ENCODE assay signal across 8 cellular contexts in genomic region chr3:15815696-15816095, GRCh38. TPM values are rescaled to one million over a fixed set of nuclear protein-coding genes. Genes with fewer than 3 reads are reported as not detected.
A peak's percentile ranks its signal among the peaks of the same experiment; 100 is the strongest.
DNase-seq lines count a peak whose midpoint lies in the region; ATAC-seq and TF ChIP-seq lines count a peak whose summit lies in the region.

No MANE protein-coding gene starts in this region.

- TF ChIP-seq CTCF in cardiac muscle cell (IDR thresholded peaks at IDR 0.05; ENCODE audit: low read depth, low read length) (peak; percentile 32), PC-9 (conservative IDR thresholded peaks at IDR 0.05) (peak; percentile 68)

- DNase-seq in cardiac muscle cell (ENCODE audit: low read depth in 1 of 2, low spot score in 1 of 2) (peak; percentile 7 to 86), cardiac septum (ENCODE audit: low spot score) (no peak), PC-9 (peak in 1 of 2 experiments; percentile 35), fibroblast of peridontal ligament (ENCODE audit: extremely low read depth) (peak; percentile 93)

- H3K36me3 ChIP-seq in cardiac muscle cell (no peaks in the 10 kb centered on the region), PC-9 (ENCODE audit: low read depth) (no peaks in the 10 kb centered on the region), skeletal muscle satellite cell (ENCODE audit: insufficient read depth, low read length) (no peaks in the 10 kb centered on the region)

- no peaks in the 10 kb centered on the region for H3K9me2 ChIP-seq in PC-9 (ENCODE audit: insufficient read depth)

- H3K27me3 ChIP-seq in cardiac muscle cell, result no peaks in the 10 kb centered on the region
- H3K27me3 ChIP-seq in PC-9 (ENCODE audit: insufficient read depth, low read depth), result no peaks in the 10 kb centered on the region
- H3K27me3 ChIP-seq in skeletal muscle satellite cell (ENCODE audit: control insufficient read depth, insufficient read depth, low read length), result no peaks in the 10 kb centered on the region

- H3K4me3 ChIP-seq in cardiac muscle cell (no peak overlapping the region), PC-9 (no peak overlapping the region), skeletal muscle satellite cell (ENCODE audit: low read length) (no peak overlapping the region)

- H3K27ac ChIP-seq in cardiac muscle cell (no peak overlapping the region), PC-9 (no peak overlapping the region)

- no peaks in the 10 kb centered on the region for H3F3A ChIP-seq in PC-9 (ENCODE audit: insufficient read depth, low read depth)

- POLR2A ChIA-PET in PC-9 (lab: Charles Lee; ENCODE audit: unreplicated experiment), result no interaction called here

- CTCF ChIA-PET in PC-9 (lab: Charles Lee), result interaction anchor here (0.8 kb wide), 1 partner anchor 234 kb away, joined by 4 read pairs; no protein-coding TSS in a partner anchor

- H3K4me1 ChIP-seq in cardiac muscle cell (ENCODE audit: low read depth), result no peaks in the 10 kb centered on the region
- H3K4me1 ChIP-seq in PC-9 (replicated peaks; ENCODE audit: insufficient read depth), result no peaks in the 10 kb centered on the region
- peaks cover 19% of the 10 kb centered on the region for H3K4me1 ChIP-seq in skeletal muscle satellite cell (ENCODE audit: control insufficient read depth, insufficient read depth, low read length)

- no peak overlapping the region for H2AFZ ChIP-seq in PC-9

- peak overlapping the region; percentile 15 for H3K9ac ChIP-seq in skeletal muscle satellite cell (ENCODE audit: low read depth, low read length)

- H3K4me2 ChIP-seq in PC-9 (no peak overlapping the region), skeletal muscle satellite cell (ENCODE audit: low read length) (peak overlapping the region; percentile 11)

- peaks cover 15% of the 10 kb centered on the region for H4K20me1 ChIP-seq in PC-9 (ENCODE audit: insufficient read depth)

- H3K9me3 ChIP-seq in cardiac muscle cell (ENCODE audit: low read depth) (no peaks in the 10 kb centered on the region), PC-9 (ENCODE audit: insufficient read depth, low read depth) (no peaks in the 10 kb centered on the region), skeletal muscle satellite cell (replicated peaks; ENCODE audit: low read length) (no peaks in the 10 kb centered on the region)

- ATAC-seq in GM21447 (IDR thresholded peaks at IDR 0.05; ENCODE audit: unreplicated experiment) (no peak), HG03039 (IDR thresholded peaks at IDR 0.05; ENCODE audit: unreplicated experiment) (no peak), GM19463 (IDR thresholded peaks at IDR 0.05; ENCODE audit: unreplicated experiment) (no peak)

- no TSS peak for BruUV-seq in PC-9 (replicated peaks; lab: Mats Ljungman, UMichigan)

- H3K79me2 ChIP-seq in PC-9 (ENCODE audit: low read depth), result peaks cover 83% of the 10 kb centered on the region

- intact Hi-C loops in cardiac septum (cut with DNase I) (loop anchor here (5.0 kb wide), 2 partner anchors 232 to 362 kb away; no protein-coding TSS in a partner anchor), PC-9 (cut with micrococcal nuclease; ENCODE audit: unreplicated experiment) (loop anchor here (1.0 to 10.0 kb wide), 5 partner anchors 232 to 739 kb away; partner anchors contain the start of gene GALNT15)

RNA-seq across cellular contexts. Expression of gene ANKRD28, which starts 17.9 kb away (rescaled TPM):
- total RNA-seq in cardiac muscle cell (16.2 and 20.8 TPM in 2 replicates), cardiac septum (23.5 TPM), PC-9 (2021) (59.7 and 82.6 TPM in 2 replicates)
- polyA plus RNA-seq in cardiac muscle cell, result 9.7 and 13.8 TPM in 2 replicates
- total RNA-seq in skeletal muscle satellite cell (2012; rRNA removed), result 128 and 132 TPM in 2 replicates
